In the genomic region with DNA sequence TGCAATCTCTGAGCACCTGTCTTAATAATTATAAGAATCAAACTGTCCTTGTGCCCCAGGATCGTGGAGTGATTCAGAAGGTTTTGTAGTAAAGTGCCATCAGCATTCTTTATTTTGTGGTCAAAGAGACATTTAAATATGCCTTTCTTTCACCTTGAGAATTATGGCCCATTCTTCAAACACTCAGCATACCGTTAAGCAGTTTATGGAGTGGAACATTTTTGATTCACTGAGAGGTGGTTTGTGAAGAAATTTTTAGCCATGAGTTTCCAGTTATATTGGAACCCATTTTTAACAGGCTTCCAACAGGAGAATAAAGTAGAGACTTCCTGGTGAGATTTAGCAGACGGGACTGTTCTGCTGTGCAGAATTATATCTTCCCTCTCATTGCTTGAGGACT, we compare ENCODE assay signal across 21 cellular contexts.
"Had no signal": no experiment of that assay in that cellular context is flagged by ENCODE, and none has a peak within 500 bp of the region (broad histone marks: within the 10 kb centered on the region; RNA-seq: fewer than 3 reads in every experiment).

No MANE protein-coding gene starts in this region.

- H3K36me3 ChIP-seq: left ventricle myocardium inferior, neutrophil, spleen, tibial nerve, upper lobe of right lung, vagina had no signal

- ATAC-seq: foreskin keratinocyte; sciatic nerve; stimulated activated naive B cell treated with anti-CD40 and anti-IgM and Interleukin-4, amounts not matched to agents 10 μg/mL and 1 μg/mL and 100 μg/mL, for 72 hours; stimulated activated naive CD8-positive, alpha-beta T cell treated with anti-CD3 and anti-CD28 coated beads, Interleukin-15, amount 100 ng/mL, for 72 hours; upper lobe of right lung had no signal

- H3K9me3 Mint-ChIP-seq: dendritic cell treated with granulocyte-macrophage colony-stimulating factor and Interleukin-4, amounts not matched to agents 40 ng/mL and 50 ng/mL, for 4 days; naive B cell; stimulated activated naive B cell treated with anti-CD40 and anti-IgM and Interleukin-4, amounts not matched to agents 10 μg/mL and 1 μg/mL and 100 μg/mL, for 72 hours; stimulated activated naive CD8-positive, alpha-beta T cell treated with anti-CD3 and anti-CD28 coated beads, Interleukin-15, amount 100 ng/mL, for 72 hours had no signal

- H3K27ac Mint-ChIP-seq: dendritic cell treated with granulocyte-macrophage colony-stimulating factor and Interleukin-4, amounts not matched to agents 40 ng/mL and 50 ng/mL, for 4 days; naive B cell; stimulated activated naive B cell treated with anti-CD40 and anti-IgM and Interleukin-4, amounts not matched to agents 10 μg/mL and 1 μg/mL and 100 μg/mL, for 72 hours; stimulated activated naive CD8-positive, alpha-beta T cell treated with anti-CD3 and anti-CD28 coated beads, Interleukin-15, amount 100 ng/mL, for 72 hours had no signal

- H3K27me3 ChIP-seq: foreskin keratinocyte, hepatocyte, neutrophil, spleen, testis, tibial nerve, upper lobe of right lung, vagina had no signal

- H3K36me3 Mint-ChIP-seq: naive B cell; stimulated activated naive B cell treated with anti-CD40 and anti-IgM and Interleukin-4, amounts not matched to agents 10 μg/mL and 1 μg/mL and 100 μg/mL, for 72 hours had no signal

- DNase-seq: foreskin keratinocyte; kidney; left ventricle myocardium inferior; mesenchymal stem cell; naive B cell; psoas muscle; spleen; stimulated activated CD4-positive, alpha-beta T cell treated with anti-CD3 and anti-CD28 coated beads, Interleukin-15, amount 100 ng/mL, for 24 hours; stimulated activated CD4-positive, alpha-beta T cell treated with anti-CD3 and anti-CD28 coated beads, Interleukin-1b, Interleukin-23, amount 100 ng/mL, for 48 hours; stimulated activated CD4-positive, alpha-beta T cell treated with anti-CD3 and anti-CD28 coated beads, Interleukin-4, amount 100 ng/mL, for 4 hours; stimulated activated naive B cell treated with anti-CD40 and anti-IgM and Interleukin-4, amounts not matched to agents 10 μg/mL and 1 μg/mL and 100 μg/mL, for 72 hours; stimulated activated naive CD8-positive, alpha-beta T cell treated with anti-CD3 and anti-CD28 coated beads, Interleukin-15, amount 100 ng/mL, for 72 hours; testis; upper lobe of right lung had no signal

- H3K9me3 ChIP-seq: left ventricle myocardium inferior, neutrophil, psoas muscle, spleen, testis, tibial nerve, upper lobe of right lung, vagina had no signal

- H3K4me3 ChIP-seq: hepatocyte, left ventricle myocardium inferior, lung, psoas muscle, spleen, testis, tibial nerve, upper lobe of right lung, vagina had no signal

- H3K27ac ChIP-seq: foreskin keratinocyte, hepatocyte, left ventricle myocardium inferior, neutrophil, psoas muscle, spleen, testis, tibial nerve, upper lobe of right lung, vagina had no signal

- H3K4me1 Mint-ChIP-seq: naive B cell; stimulated activated naive B cell treated with anti-CD40 and anti-IgM and Interleukin-4, amounts not matched to agents 10 μg/mL and 1 μg/mL and 100 μg/mL, for 72 hours; stimulated activated naive CD8-positive, alpha-beta T cell treated with anti-CD3 and anti-CD28 coated beads, Interleukin-15, amount 100 ng/mL, for 72 hours had no signal

- H3K27me3 Mint-ChIP-seq: dendritic cell treated with granulocyte-macrophage colony-stimulating factor and Interleukin-4, amounts not matched to agents 40 ng/mL and 50 ng/mL, for 4 days had no signal

- H3K4me3 Mint-ChIP-seq: dendritic cell treated with granulocyte-macrophage colony-stimulating factor and Interleukin-4, amounts not matched to agents 40 ng/mL and 50 ng/mL, for 4 days; naive B cell; stimulated activated naive B cell treated with anti-CD40 and anti-IgM and Interleukin-4, amounts not matched to agents 10 μg/mL and 1 μg/mL and 100 μg/mL, for 72 hours; stimulated activated naive CD8-positive, alpha-beta T cell treated with anti-CD3 and anti-CD28 coated beads, Interleukin-15, amount 100 ng/mL, for 72 hours had no signal

- H3K4me1 ChIP-seq: foreskin keratinocyte, spleen, testis, tibial nerve, upper lobe of right lung had no signal
